Comparison of ENCODE assay signal across 1 cellular context in the genomic region with DNA sequence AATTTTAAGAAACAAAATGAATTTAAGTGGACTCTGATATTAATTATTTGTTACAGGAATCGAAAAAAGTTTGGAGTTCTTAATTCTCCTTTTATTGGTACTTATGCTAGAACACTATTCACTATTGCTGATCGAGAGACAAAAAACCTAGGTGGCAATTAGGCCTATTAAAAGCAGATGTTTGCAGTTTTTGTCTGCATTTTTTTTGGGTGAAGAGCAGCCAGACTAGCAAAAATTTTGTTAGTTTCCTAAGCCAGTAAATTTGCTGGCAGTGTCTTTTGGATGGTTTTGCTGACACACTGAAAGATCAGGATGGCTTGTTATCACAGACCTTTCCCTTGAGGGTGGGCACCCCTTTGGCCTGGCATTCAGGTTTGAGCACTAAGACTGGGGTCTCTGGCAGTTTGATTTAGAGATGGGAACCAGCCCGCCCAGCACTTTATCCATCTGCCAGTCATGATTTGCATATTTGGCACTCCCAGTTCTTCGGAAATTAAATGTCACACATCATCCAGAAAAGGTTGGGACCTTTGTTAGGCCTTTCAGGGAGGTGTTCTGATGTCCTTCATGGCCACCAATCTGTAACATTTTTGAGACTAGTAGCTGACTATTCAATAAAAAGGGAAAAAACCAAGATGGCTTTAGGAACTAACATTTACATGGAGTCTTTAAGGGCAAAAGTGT.
TF ChIP-seq lines count a peak whose summit lies in the region.

No MANE protein-coding gene starts in this region.

TF ChIP-seq in GM12878, 131 proteins besides CTCF, POLR2A, EP300 and RAD21:
- TF ChIP-seq WRNIP1 (IDR thresholded peaks at IDR 0.05; ENCODE audit: borderline replicate concordance, low read depth, low read length) (no peak), EGR1 (IDR thresholded peaks at IDR 0.05; ENCODE audit: borderline replicate concordance in 1 of 2, low read depth in 2 of 2, low read length in 2 of 2) (no peak), RAD51 (IDR thresholded peaks at IDR 0.05) (no peak), SMARCA5 (IDR thresholded peaks at IDR 0.05) (no peak), SIX5 (IDR thresholded peaks at IDR 0.05; ENCODE audit: low read depth, low read length, severe bottlenecking) (no peak), HCFC1 (IDR thresholded peaks at IDR 0.05; ENCODE audit: low read length) (no peak), RFX5 (IDR thresholded peaks at IDR 0.05; ENCODE audit: low read depth, low read length) (no peak)
- TF ChIP-seq, protein P1, sequence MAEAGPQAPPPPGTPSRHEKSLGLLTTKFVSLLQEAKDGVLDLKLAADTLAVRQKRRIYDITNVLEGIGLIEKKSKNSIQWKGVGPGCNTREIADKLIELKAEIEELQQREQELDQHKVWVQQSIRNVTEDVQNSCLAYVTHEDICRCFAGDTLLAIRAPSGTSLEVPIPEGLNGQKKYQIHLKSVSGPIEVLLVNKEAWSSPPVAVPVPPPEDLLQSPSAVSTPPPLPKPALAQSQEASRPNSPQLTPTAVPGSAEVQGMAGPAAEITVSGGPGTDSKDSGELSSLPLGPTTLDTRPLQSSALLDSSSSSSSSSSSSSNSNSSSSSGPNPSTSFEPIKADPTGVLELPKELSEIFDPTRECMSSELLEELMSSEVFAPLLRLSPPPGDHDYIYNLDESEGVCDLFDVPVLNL (IDR thresholded peaks at IDR 0.05; ENCODE audit: low read depth, low read length): no peak
- TF ChIP-seq, protein P2, sequence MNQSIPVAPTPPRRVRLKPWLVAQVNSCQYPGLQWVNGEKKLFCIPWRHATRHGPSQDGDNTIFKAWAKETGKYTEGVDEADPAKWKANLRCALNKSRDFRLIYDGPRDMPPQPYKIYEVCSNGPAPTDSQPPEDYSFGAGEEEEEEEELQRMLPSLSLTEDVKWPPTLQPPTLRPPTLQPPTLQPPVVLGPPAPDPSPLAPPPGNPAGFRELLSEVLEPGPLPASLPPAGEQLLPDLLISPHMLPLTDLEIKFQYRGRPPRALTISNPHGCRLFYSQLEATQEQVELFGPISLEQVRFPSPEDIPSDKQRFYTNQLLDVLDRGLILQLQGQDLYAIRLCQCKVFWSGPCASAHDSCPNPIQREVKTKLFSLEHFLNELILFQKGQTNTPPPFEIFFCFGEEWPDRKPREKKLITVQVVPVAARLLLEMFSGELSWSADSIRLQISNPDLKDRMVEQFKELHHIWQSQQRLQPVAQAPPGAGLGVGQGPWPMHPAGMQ (IDR thresholded peaks at IDR 0.05; ENCODE audit: borderline replicate concordance): no peak
TF ChIP-seq in GM12878: peak in this region for 0.
